Comparison of ENCODE assay signal across 15 cellular contexts in genomic region chr4:115883251-115883650, GRCh38.
DNase-seq lines count a peak whose midpoint lies in the region; ATAC-seq and TF ChIP-seq lines count a peak whose summit lies in the region.
"Had no signal": no experiment of that assay in that cellular context is flagged by ENCODE, and none has a peak within 500 bp of the region (broad histone marks: within the 10 kb centered on the region; RNA-seq: fewer than 3 reads in every experiment).

No MANE protein-coding gene starts in this region.

- H3K79me2 ChIP-seq in neural progenitor cell (ENCODE audit: low read depth): no peaks in the 10 kb centered on the region

- H3K27ac ChIP-seq in 22Rv1 (peak overlapping the region; percentile 25; the same call in 1 of the 2 replicates), VCaP (peak overlapping the region; percentile 39), neural progenitor cell (no peak overlapping the region)
- H3K27ac ChIP-seq: HL-60 had no signal

- no peak for TF ChIP-seq CTCF in 22Rv1 (IDR thresholded peaks at IDR 0.05)
- TF ChIP-seq CTCF in VCaP (conservative IDR thresholded peaks at IDR 0.05): no peak
- TF ChIP-seq CTCF in neural progenitor cell (IDR thresholded peaks at IDR 0.05): no peak

- no peak overlapping the region for H3K4me2 ChIP-seq in neural progenitor cell

- H3K9me3 ChIP-seq in neural progenitor cell (ENCODE audit: low read depth): no peaks in the 10 kb centered on the region
- H3K9me3 ChIP-seq: HAP-1 had no signal

- no peaks in the 10 kb centered on the region for H3K4me1 Mint-ChIP-seq in neural progenitor cell
- H3K4me1 Mint-ChIP-seq: B cell; CD4-positive, alpha-beta memory T cell had no signal

- H3K4me3 Mint-ChIP-seq in neural progenitor cell: no peak overlapping the region
- H3K4me3 Mint-ChIP-seq: B cell; CD4-positive, alpha-beta memory T cell had no signal

- no peaks in the 10 kb centered on the region for H3K27me3 Mint-ChIP-seq in neural progenitor cell (ENCODE audit: insufficient read depth, low read depth)
- H3K27me3 Mint-ChIP-seq: B cell; CD4-positive, alpha-beta memory T cell had no signal

- no peak overlapping the region for H3K27ac Mint-ChIP-seq in neural progenitor cell
- H3K27ac Mint-ChIP-seq: B cell; CD4-positive, alpha-beta memory T cell had no signal

- no peaks in the 10 kb centered on the region for H4K20me1 ChIP-seq in neural progenitor cell (ENCODE audit: low read depth)

- in situ Hi-C loops in KBM-7 (cut with MboI; ENCODE audit: low pct_unique_long_range_greater_than_20kb, low sequenced_read_pairs): no loop called here

- DNase-seq in KBM-7 (peak; percentile 21), neural progenitor cell (ENCODE audit: low spot score) (no peak), NCI-H146 treated with DMSO at 0.1 percent for 48 hours (lab: John Stamatoyannopoulos, UW; ENCODE audit: unreplicated experiment) (no peak)
- DNase-seq: CD4-positive, alpha-beta memory T cell; COR-L47; DMS153; DMS79 treated with DMSO at 0.1 percent for 48 hours; EL had no signal

- no peaks in the 10 kb centered on the region for H3K4me1 ChIP-seq in neural progenitor cell
- H3K4me1 ChIP-seq: HAP-1 had no signal

- H2AFZ ChIP-seq in neural progenitor cell (replicated peaks): peak overlapping the region; percentile 36

- no peaks in the 10 kb centered on the region for H3F3A ChIP-seq in neural progenitor cell (ENCODE audit: low read depth)

- H3K4me3 ChIP-seq in neural progenitor cell: no peak overlapping the region
- H3K4me3 ChIP-seq: HAP-1 had no signal

- H3K9ac ChIP-seq in neural progenitor cell: no peak overlapping the region

- H3K36me3 ChIP-seq in neural progenitor cell: no peaks in the 10 kb centered on the region
- H3K36me3 ChIP-seq: HAP-1 had no signal

- H3K36me3 Mint-ChIP-seq in neural progenitor cell: no peaks in the 10 kb centered on the region
- H3K36me3 Mint-ChIP-seq: CD4-positive, alpha-beta memory T cell had no signal

- H3K9me3 Mint-ChIP-seq in neural progenitor cell: no peaks in the 10 kb centered on the region

- H3K27me3 ChIP-seq in neural progenitor cell: no peaks in the 10 kb centered on the region

- ATAC-seq in HG03521 (IDR thresholded peaks at IDR 0.05; ENCODE audit: unreplicated experiment) (no peak), HG03432 (IDR thresholded peaks at IDR 0.05; ENCODE audit: unreplicated experiment) (no peak)
